In the genomic region with DNA sequence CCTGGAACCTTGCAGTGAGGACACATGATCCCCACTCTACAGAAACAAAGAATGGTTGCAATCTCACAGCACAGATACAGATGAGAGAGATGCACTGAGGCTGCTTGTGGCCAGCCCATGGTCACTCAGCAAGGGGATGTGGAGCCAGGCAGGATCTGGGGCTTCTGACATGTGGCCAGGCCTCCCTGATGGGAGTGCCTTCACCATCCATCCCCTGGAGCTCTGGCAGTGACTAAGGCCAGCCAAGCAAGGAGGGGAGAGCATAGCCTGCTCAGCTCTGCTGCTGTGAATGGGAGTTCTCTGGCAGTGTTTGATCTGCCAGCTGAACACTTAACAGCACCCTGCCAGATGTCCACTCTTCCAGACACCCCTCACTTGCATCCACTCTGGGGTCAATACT, we compare ENCODE assay signal across 1 cellular context.
TF ChIP-seq lines count a peak whose summit lies in the region.

No MANE protein-coding gene starts in this region.

TF ChIP-seq in SK-N-SH treated with all-trans-retinoic acid at 6 μM for 48 hours, 23 proteins besides CTCF, POLR2A, EP300 and RAD21 (continued from another document):
- TF ChIP-seq, protein P1, sequence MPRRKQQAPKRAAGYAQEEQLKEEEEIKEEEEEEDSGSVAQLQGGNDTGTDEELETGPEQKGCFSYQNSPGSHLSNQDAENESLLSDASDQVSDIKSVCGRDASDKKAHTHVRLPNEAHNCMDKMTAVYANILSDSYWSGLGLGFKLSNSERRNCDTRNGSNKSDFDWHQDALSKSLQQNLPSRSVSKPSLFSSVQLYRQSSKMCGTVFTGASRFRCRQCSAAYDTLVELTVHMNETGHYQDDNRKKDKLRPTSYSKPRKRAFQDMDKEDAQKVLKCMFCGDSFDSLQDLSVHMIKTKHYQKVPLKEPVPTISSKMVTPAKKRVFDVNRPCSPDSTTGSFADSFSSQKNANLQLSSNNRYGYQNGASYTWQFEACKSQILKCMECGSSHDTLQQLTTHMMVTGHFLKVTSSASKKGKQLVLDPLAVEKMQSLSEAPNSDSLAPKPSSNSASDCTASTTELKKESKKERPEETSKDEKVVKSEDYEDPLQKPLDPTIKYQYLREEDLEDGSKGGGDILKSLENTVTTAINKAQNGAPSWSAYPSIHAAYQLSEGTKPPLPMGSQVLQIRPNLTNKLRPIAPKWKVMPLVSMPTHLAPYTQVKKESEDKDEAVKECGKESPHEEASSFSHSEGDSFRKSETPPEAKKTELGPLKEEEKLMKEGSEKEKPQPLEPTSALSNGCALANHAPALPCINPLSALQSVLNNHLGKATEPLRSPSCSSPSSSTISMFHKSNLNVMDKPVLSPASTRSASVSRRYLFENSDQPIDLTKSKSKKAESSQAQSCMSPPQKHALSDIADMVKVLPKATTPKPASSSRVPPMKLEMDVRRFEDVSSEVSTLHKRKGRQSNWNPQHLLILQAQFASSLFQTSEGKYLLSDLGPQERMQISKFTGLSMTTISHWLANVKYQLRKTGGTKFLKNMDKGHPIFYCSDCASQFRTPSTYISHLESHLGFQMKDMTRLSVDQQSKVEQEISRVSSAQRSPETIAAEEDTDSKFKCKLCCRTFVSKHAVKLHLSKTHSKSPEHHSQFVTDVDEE (CRISPR knock-in tag; IDR thresholded peaks at IDR 0.05) = no peak
- TF ChIP-seq ZFP3 (CRISPR knock-in tag; IDR thresholded peaks at IDR 0.05) = no peak
- TF ChIP-seq CSDC2 (CRISPR knock-in tag; IDR thresholded peaks at IDR 0.05) = no peak
- no peak for TF ChIP-seq BACH2 (CRISPR knock-in tag; IDR thresholded peaks at IDR 0.05; ENCODE audit: borderline replicate concordance)
